ENCODE assay signal across 21 cellular contexts in genomic region chr12:32176606-32177005, GRCh38.
"Had no signal": no experiment of that assay in that cellular context is flagged by ENCODE, and none has a peak within 500 bp of the region (broad histone marks: within the 10 kb centered on the region; RNA-seq: fewer than 3 reads in every experiment).

No MANE protein-coding gene starts in this region.

- DNase-seq: IMR-90, Karpas-422, KG1, MM.1S, NCI-H1092 treated with DMSO at 0.1 percent for 48 hours, NCI-H1436, NCI-H187, NCI-H2029, NCI-H2081 treated with DMSO at 0.1 percent for 48 hours, NCI-H2171, NCI-H226, NCI-H446, NCI-H510A, NCI-H524 treated with DMSO at 0.1 percent for 48 hours, NCI-H69, NCI-H774, SHP77, SK-N-SH had no signal

- H3K9ac ChIP-seq: SK-N-SH had no signal

- H3K4me2 ChIP-seq: SK-N-SH had no signal

- H3K27ac ChIP-seq: RWPE1 had no signal

- H3K9me3 ChIP-seq: SK-N-SH had no signal

- ATAC-seq: HepG2, Panc1 had no signal

- FAIRE-seq: HepG2 had no signal
